Comparison of ENCODE assay signal across 1 cellular context in genomic region chr19:10960314-10961072, GRCh38.
TF ChIP-seq lines count a peak whose summit lies in the region.

Gene SMARCA4, plus strand, starts transcription at chr19:10961030. Its CDS starts 23,122 bp downstream, at chr19:10984152.

TF ChIP-seq in HepG2, 621 proteins besides CTCF, POLR2A, EP300 and RAD21 (continued from another document and continues in another):
- TF ChIP-seq MYC (CRISPR knock-in tag; IDR thresholded peaks at IDR 0.05; ENCODE audit: borderline replicate concordance), result peak; percentile 85
- TF ChIP-seq ZNF564 (CRISPR knock-in tag; IDR thresholded peaks at IDR 0.05), result no peak
- peak; percentile 33 for TF ChIP-seq AGO1 (IDR thresholded peaks at IDR 0.05; ENCODE audit: low read depth, low read length, poor library complexity, severe bottlenecking)
- TF ChIP-seq SOX13 (IDR thresholded peaks at IDR 0.05), result no peak
- no peak for TF ChIP-seq SOX13 (CRISPR knock-in tag; conservative IDR thresholded peaks at IDR 0.05 in 1 of 2, IDR thresholded peaks at IDR 0.05 in 1 of 2)
- no peak; the same call in 1 of the 2 replicates for TF ChIP-seq ZNF335 (CRISPR knock-in tag; IDR thresholded peaks at IDR 0.05)
- no peak for TF ChIP-seq ZNF597 (CRISPR knock-in tag; IDR thresholded peaks at IDR 0.05)
- TF ChIP-seq GATAD2A (CRISPR knock-in tag; IDR thresholded peaks at IDR 0.05), result peak; percentile 49; the same call in 1 of the 2 replicates
- TF ChIP-seq ETS1 (CRISPR knock-in tag; IDR thresholded peaks at IDR 0.05), result no peak
- TF ChIP-seq EEA1 (CRISPR knock-in tag; IDR thresholded peaks at IDR 0.05; ENCODE audit: borderline replicate concordance), result peak; percentile 58; the same call in 1 of the 2 replicates
- TF ChIP-seq ZNF550 (CRISPR knock-in tag; IDR thresholded peaks at IDR 0.05; ENCODE audit: borderline replicate concordance), result no peak
- peak; percentile 60 for TF ChIP-seq MED8 (CRISPR knock-in tag; IDR thresholded peaks at IDR 0.05; ENCODE audit: insufficient replicate concordance)
- peak; percentile 70 for TF ChIP-seq GABPB1 (CRISPR knock-in tag; IDR thresholded peaks at IDR 0.05)
- 0 out of 2 replicates have a peak, but pooled peaks have one; percentile 36 for TF ChIP-seq ZNF296 (CRISPR knock-in tag; conservative IDR thresholded peaks at IDR 0.05)
- no peak for TF ChIP-seq ZNF260 (CRISPR knock-in tag; IDR thresholded peaks at IDR 0.05; ENCODE audit: borderline replicate concordance, low read depth)
- TF ChIP-seq FOXO4 (CRISPR knock-in tag; conservative IDR thresholded peaks at IDR 0.05), result no peak
- peak; percentile 77; the same call in 1 of the 2 replicates for TF ChIP-seq ZHX1 (CRISPR knock-in tag; IDR thresholded peaks at IDR 0.05; ENCODE audit: low read depth)
- no peak for TF ChIP-seq NCOR1 (IDR thresholded peaks at IDR 0.05; ENCODE audit: borderline replicate concordance, low read length)
- TF ChIP-seq ZC3H4 (CRISPR knock-in tag; IDR thresholded peaks at IDR 0.05; ENCODE audit: borderline replicate concordance), result no peak
- no peak for TF ChIP-seq ZNF879 (CRISPR knock-in tag; IDR thresholded peaks at IDR 0.05)
- TF ChIP-seq ZBTB33 (CRISPR knock-in tag; IDR thresholded peaks at IDR 0.05), result no peak; the same call in 1 of the 2 replicates
- TF ChIP-seq PLSCR1 (CRISPR knock-in tag; IDR thresholded peaks at IDR 0.05; ENCODE audit: borderline replicate concordance), result no peak
- TF ChIP-seq ZNF503 (CRISPR knock-in tag; IDR thresholded peaks at IDR 0.05), result no peak
- TF ChIP-seq LBX2 (CRISPR knock-in tag; IDR thresholded peaks at IDR 0.05; ENCODE audit: borderline replicate concordance), result peak; percentile 84; the same call in 1 of the 2 replicates
- TF ChIP-seq MXD4 (CRISPR knock-in tag; IDR thresholded peaks at IDR 0.05), result peak; percentile 75
- no peak; the same call in 1 of the 2 replicates for TF ChIP-seq CENPT (CRISPR knock-in tag; IDR thresholded peaks at IDR 0.05; ENCODE audit: low read depth)
- peak; percentile 50; the same call in 1 of the 2 replicates for TF ChIP-seq FOXP4 (CRISPR knock-in tag; IDR thresholded peaks at IDR 0.05)
- TF ChIP-seq ZNF609 (CRISPR knock-in tag; IDR thresholded peaks at IDR 0.05; ENCODE audit: borderline replicate concordance), result 0 out of 2 replicates have a peak, but pooled peaks have one; percentile 58
- TF ChIP-seq ZNF3 (CRISPR knock-in tag; IDR thresholded peaks at IDR 0.05), result no peak
- no peak for TF ChIP-seq ZMYM3 (CRISPR knock-in tag; IDR thresholded peaks at IDR 0.05)
- TF ChIP-seq KMT2A (CRISPR knock-in tag; IDR thresholded peaks at IDR 0.05), result peak; percentile 72
- no peak for TF ChIP-seq DDIT3 (CRISPR knock-in tag; IDR thresholded peaks at IDR 0.05)
- TF ChIP-seq ZNF547 (CRISPR knock-in tag; IDR thresholded peaks at IDR 0.05), result peak; percentile 96
- no peak for TF ChIP-seq RAD51 (IDR thresholded peaks at IDR 0.05; ENCODE audit: borderline replicate concordance)
- TF ChIP-seq SMC3 (IDR thresholded peaks at IDR 0.05; ENCODE audit: low read length), result no peak
- no peak for TF ChIP-seq HNF4A (CRISPR knock-in tag; IDR thresholded peaks at IDR 0.05)
- no peak for TF ChIP-seq HDAC6 (IDR thresholded peaks at IDR 0.05; ENCODE audit: low read depth, low read length)
- TF ChIP-seq PRMT3 (CRISPR knock-in tag; IDR thresholded peaks at IDR 0.05; ENCODE audit: borderline replicate concordance, low read depth), result 0 out of 2 replicates have a peak, but pooled peaks have one; percentile 33
